Comparison of ENCODE assay signal across 1 cellular context in the genomic region with DNA sequence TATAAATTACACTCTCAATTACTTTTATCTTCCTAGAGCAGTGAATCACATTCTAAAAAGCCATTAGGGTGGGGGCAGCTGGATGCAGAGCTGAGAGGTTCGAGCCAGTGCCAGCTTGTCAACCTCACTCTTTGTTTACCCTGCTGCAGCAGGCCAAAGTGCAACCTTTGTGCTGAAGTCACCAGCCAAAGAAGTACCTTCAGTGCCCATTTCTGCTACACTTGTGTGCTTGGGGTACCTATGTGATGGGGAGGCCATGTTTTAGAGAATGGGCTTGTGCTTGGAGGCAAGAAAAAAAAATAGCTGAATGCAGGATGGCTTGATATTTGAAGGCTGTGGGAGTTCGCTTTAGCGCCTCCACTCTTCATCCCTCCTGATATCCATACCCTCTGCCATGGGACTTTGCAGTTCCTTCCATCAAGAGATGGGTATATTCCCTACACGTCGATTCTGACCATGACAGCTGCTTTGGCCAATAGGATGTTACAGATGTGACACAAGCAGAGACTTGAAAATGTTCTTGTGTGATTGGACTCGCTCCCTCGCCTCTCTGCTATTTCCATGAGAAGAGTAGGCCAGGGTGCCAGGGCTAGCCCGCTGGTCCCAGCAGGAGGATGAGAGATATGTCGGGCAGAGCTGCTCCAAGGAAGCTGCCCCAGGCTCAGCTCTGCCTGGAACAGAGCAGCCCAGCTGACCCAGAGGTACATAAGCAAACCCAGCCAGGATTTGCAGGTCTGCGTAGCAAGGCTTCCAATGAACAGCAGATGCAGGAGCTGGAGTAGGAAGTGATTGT.
TF ChIP-seq lines count a peak whose summit lies in the region.

No MANE protein-coding gene starts in this region.

TF ChIP-seq in HepG2, 621 proteins besides CTCF, POLR2A, EP300 and RAD21 (continued from another document):
- TF ChIP-seq, protein P1, sequence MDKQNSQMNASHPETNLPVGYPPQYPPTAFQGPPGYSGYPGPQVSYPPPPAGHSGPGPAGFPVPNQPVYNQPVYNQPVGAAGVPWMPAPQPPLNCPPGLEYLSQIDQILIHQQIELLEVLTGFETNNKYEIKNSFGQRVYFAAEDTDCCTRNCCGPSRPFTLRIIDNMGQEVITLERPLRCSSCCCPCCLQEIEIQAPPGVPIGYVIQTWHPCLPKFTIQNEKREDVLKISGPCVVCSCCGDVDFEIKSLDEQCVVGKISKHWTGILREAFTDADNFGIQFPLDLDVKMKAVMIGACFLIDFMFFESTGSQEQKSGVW (CRISPR knock-in tag; IDR thresholded peaks at IDR 0.05; ENCODE audit: borderline replicate concordance), result no peak
- TF ChIP-seq HHEX (CRISPR knock-in tag; IDR thresholded peaks at IDR 0.05), result no peak
- TF ChIP-seq, protein P2, sequence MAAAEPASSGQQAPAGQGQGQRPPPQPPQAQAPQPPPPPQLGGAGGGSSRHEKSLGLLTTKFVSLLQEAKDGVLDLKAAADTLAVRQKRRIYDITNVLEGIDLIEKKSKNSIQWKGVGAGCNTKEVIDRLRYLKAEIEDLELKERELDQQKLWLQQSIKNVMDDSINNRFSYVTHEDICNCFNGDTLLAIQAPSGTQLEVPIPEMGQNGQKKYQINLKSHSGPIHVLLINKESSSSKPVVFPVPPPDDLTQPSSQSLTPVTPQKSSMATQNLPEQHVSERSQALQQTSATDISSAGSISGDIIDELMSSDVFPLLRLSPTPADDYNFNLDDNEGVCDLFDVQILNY (CRISPR knock-in tag; conservative IDR thresholded peaks at IDR 0.05), result no peak
- TF ChIP-seq RXRA (CRISPR knock-in tag; IDR thresholded peaks at IDR 0.05), result no peak; the same call in none of the 2 replicates
- TF ChIP-seq, protein P3, sequence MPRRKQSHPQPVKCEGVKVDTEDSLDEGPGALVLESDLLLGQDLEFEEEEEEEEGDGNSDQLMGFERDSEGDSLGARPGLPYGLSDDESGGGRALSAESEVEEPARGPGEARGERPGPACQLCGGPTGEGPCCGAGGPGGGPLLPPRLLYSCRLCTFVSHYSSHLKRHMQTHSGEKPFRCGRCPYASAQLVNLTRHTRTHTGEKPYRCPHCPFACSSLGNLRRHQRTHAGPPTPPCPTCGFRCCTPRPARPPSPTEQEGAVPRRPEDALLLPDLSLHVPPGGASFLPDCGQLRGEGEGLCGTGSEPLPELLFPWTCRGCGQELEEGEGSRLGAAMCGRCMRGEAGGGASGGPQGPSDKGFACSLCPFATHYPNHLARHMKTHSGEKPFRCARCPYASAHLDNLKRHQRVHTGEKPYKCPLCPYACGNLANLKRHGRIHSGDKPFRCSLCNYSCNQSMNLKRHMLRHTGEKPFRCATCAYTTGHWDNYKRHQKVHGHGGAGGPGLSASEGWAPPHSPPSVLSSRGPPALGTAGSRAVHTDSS (CRISPR knock-in tag; conservative IDR thresholded peaks at IDR 0.05), result no peak
- 0 out of 2 replicates have a peak, but pooled peaks have one; percentile 77 for TF ChIP-seq DNMT3B (CRISPR knock-in tag; conservative IDR thresholded peaks at IDR 0.05)
- no peak for TF ChIP-seq ZNF790 (CRISPR knock-in tag; IDR thresholded peaks at IDR 0.05; ENCODE audit: borderline replicate concordance)
- peak; percentile 88 for TF ChIP-seq HNRNPL (IDR thresholded peaks at IDR 0.05; ENCODE audit: low read depth, low read length)
- TF ChIP-seq, protein P4, sequence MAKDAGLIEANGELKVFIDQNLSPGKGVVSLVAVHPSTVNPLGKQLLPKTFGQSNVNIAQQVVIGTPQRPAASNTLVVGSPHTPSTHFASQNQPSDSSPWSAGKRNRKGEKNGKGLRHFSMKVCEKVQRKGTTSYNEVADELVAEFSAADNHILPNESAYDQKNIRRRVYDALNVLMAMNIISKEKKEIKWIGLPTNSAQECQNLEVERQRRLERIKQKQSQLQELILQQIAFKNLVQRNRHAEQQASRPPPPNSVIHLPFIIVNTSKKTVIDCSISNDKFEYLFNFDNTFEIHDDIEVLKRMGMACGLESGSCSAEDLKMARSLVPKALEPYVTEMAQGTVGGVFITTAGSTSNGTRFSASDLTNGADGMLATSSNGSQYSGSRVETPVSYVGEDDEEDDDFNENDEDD (CRISPR knock-in tag; IDR thresholded peaks at IDR 0.05; ENCODE audit: borderline replicate concordance), result peak; percentile 30; the same call in 1 of the 2 replicates
- TF ChIP-seq ZNF124 (CRISPR knock-in tag; IDR thresholded peaks at IDR 0.05), result no peak
- no peak for TF ChIP-seq NFE2L1 (CRISPR knock-in tag; IDR thresholded peaks at IDR 0.05; ENCODE audit: borderline replicate concordance)
- no peak for TF ChIP-seq CCAR2 (optimal IDR thresholded peaks at IDR 0.05; ENCODE audit: low read depth, low read length)
- TF ChIP-seq ZBTB38 (CRISPR knock-in tag; IDR thresholded peaks at IDR 0.05), result no peak; the same call in 1 of the 2 replicates
- no peak for TF ChIP-seq MATR3 (CRISPR knock-in tag; IDR thresholded peaks at IDR 0.05)
- TF ChIP-seq, protein P5, sequence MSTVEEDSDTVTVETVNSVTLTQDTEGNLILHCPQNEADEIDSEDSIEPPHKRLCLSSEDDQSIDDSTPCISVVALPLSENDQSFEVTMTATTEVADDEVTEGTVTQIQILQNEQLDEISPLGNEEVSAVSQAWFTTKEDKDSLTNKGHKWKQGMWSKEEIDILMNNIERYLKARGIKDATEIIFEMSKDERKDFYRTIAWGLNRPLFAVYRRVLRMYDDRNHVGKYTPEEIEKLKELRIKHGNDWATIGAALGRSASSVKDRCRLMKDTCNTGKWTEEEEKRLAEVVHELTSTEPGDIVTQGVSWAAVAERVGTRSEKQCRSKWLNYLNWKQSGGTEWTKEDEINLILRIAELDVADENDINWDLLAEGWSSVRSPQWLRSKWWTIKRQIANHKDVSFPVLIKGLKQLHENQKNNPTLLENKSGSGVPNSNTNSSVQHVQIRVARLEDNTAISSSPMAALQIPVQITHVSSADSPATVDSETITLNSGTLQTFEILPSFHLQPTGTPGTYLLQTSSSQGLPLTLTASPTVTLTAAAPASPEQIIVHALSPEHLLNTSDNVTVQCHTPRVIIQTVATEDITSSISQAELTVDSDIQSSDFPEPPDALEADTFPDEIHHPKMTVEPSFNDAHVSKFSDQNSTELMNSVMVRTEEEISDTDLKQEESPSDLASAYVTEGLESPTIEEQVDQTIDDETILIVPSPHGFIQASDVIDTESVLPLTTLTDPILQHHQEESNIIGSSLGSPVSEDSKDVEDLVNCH (CRISPR knock-in tag; IDR thresholded peaks at IDR 0.05), result no peak
- TF ChIP-seq ZNF570 (CRISPR knock-in tag; IDR thresholded peaks at IDR 0.05; ENCODE audit: borderline replicate concordance), result no peak
TF ChIP-seq in HepG2: peak in this region for 154.
